ENCODE assay signal across 13 cellular contexts in genomic region chr1:91806777-91807700, GRCh38.
DNase-seq lines count a peak whose midpoint lies in the region; ATAC-seq and TF ChIP-seq lines count a peak whose summit lies in the region.
"Had no signal": no experiment of that assay in that cellular context is flagged by ENCODE, and none has a peak within 500 bp of the region (broad histone marks: within the 10 kb centered on the region; RNA-seq: fewer than 3 reads in every experiment).

No MANE protein-coding gene starts in this region.

- H3K36me3 Mint-ChIP-seq in CD4-positive, alpha-beta T cell (ENCODE audit: low read depth) = no peaks in the 10 kb centered on the region
- H3K36me3 Mint-ChIP-seq in naive thymus-derived CD8-positive, alpha-beta T cell = no peaks in the 10 kb centered on the region
- peaks cover 24% of the 10 kb centered on the region for H3K36me3 Mint-ChIP-seq in activated T-helper 1 cell treated with anti-CD3 and anti-CD28 coated beads, Interleukin-12 subunit alpha, Interleukin-12 subunit beta, Interleukin-2, Interleukin-4 antibody, amounts not matched to agents 30 ng/mL and 10 ng/mL and 1 ng/mL, durations not matched to agents 14 hours and 24 hours and 36 hours (ENCODE audit: low read depth)
- peaks cover 10% of the 10 kb centered on the region for H3K36me3 Mint-ChIP-seq in activated naive CD4-positive, alpha-beta T cell treated with anti-CD3 and anti-CD28 coated beads, Interleukin-2, amount 10 ng/mL, durations not matched to agents 7 days and 5 days

- no peak overlapping the region for H3K27ac ChIP-seq in CD4-positive, alpha-beta T cell (ENCODE audit: low read depth, low read length)

- H3K27ac Mint-ChIP-seq in CD4-positive, alpha-beta T cell = peak overlapping the region; percentile 94
- peak overlapping the region; percentile 15 to 100 (median 100) for H3K27ac Mint-ChIP-seq in naive thymus-derived CD8-positive, alpha-beta T cell
- no peak overlapping the region for H3K27ac Mint-ChIP-seq in activated T-helper 1 cell treated with anti-CD3 and anti-CD28 coated beads, Interleukin-12 subunit alpha, Interleukin-12 subunit beta, Interleukin-2, Interleukin-4 antibody, amounts not matched to agents 30 ng/mL and 10 ng/mL and 1 ng/mL, durations not matched to agents 14 hours and 24 hours and 36 hours
- no peak overlapping the region for H3K27ac Mint-ChIP-seq in activated naive CD4-positive, alpha-beta T cell treated with anti-CD3 and anti-CD28 coated beads, Interleukin-2, amount 10 ng/mL, durations not matched to agents 7 days and 5 days

- no peak for TF ChIP-seq RAD21 in Ishikawa (IDR thresholded peaks at IDR 0.05; ENCODE audit: low read depth)

- no peak for DNase-seq in CD4-positive, alpha-beta T cell
- peak; percentile 88 to 95 for DNase-seq in cardiac fibroblast (ENCODE audit: low read depth in 2 of 2)
- DNase-seq in naive thymus-derived CD8-positive, alpha-beta T cell = no peak
- DNase-seq in DMS79 (lab: John Stamatoyannopoulos, UW) = no peak
- no peak for DNase-seq in activated T-helper 1 cell treated with anti-CD3 and anti-CD28 coated beads, Interleukin-12 subunit alpha, Interleukin-12 subunit beta, Interleukin-2, Interleukin-4 antibody, amounts not matched to agents 30 ng/mL and 10 ng/mL and 1 ng/mL, durations not matched to agents 14 hours and 24 hours and 36 hours (ENCODE audit: low spot score)
- no peak for DNase-seq in activated naive CD4-positive, alpha-beta T cell treated with anti-CD3 and anti-CD28 coated beads, Interleukin-2, amount 10 ng/mL, durations not matched to agents 7 days and 5 days
- DNase-seq: activated CD8-positive, alpha-beta memory T cell treated with anti-CD3 and anti-CD28 coated beads, Interleukin-2, amount 50 U/mL, for 48 hours; KG1; NCI-H2029 treated with DMSO at 0.1 percent for 48 hours; stimulated activated CD4-positive, alpha-beta T cell treated with anti-CD3 and anti-CD28 coated beads, Interleukin-12 subunit alpha, Interleukin-12 subunit beta, amount 100 ng/mL, for 4 hours had no signal

- no peak overlapping the region for H3K4me3 Mint-ChIP-seq in CD4-positive, alpha-beta T cell
- H3K4me3 Mint-ChIP-seq in naive thymus-derived CD8-positive, alpha-beta T cell = no peak overlapping the region
- H3K4me3 Mint-ChIP-seq in activated T-helper 1 cell treated with anti-CD3 and anti-CD28 coated beads, Interleukin-12 subunit alpha, Interleukin-12 subunit beta, Interleukin-2, Interleukin-4 antibody, amounts not matched to agents 30 ng/mL and 10 ng/mL and 1 ng/mL, durations not matched to agents 14 hours and 24 hours and 36 hours = no peak overlapping the region
- H3K4me3 Mint-ChIP-seq in activated naive CD4-positive, alpha-beta T cell treated with anti-CD3 and anti-CD28 coated beads, Interleukin-2, amount 10 ng/mL, durations not matched to agents 7 days and 5 days = no peak overlapping the region

- POLR2A ChIA-PET in CD4-positive, alpha-beta T cell (lab: Charles Lee) = interaction anchor here (4.2 kb wide), 1 partner anchor 78 kb away, joined by 21 read pairs; the partner anchor contains the start of gene TGFBR3
- POLR2A ChIA-PET in naive thymus-derived CD8-positive, alpha-beta T cell (lab: Charles Lee) = interaction anchor here (0.6 kb wide), 1 partner anchor 241 kb away, joined by 3 read pairs; no protein-coding TSS in a partner anchor

- H3K27me3 Mint-ChIP-seq in CD4-positive, alpha-beta T cell = no peaks in the 10 kb centered on the region
- H3K27me3 Mint-ChIP-seq in naive thymus-derived CD8-positive, alpha-beta T cell = no peaks in the 10 kb centered on the region
- peaks cover 7% of the 10 kb centered on the region for H3K27me3 Mint-ChIP-seq in activated T-helper 1 cell treated with anti-CD3 and anti-CD28 coated beads, Interleukin-12 subunit alpha, Interleukin-12 subunit beta, Interleukin-2, Interleukin-4 antibody, amounts not matched to agents 30 ng/mL and 10 ng/mL and 1 ng/mL, durations not matched to agents 14 hours and 24 hours and 36 hours (ENCODE audit: insufficient read depth)
- H3K27me3 Mint-ChIP-seq in activated naive CD4-positive, alpha-beta T cell treated with anti-CD3 and anti-CD28 coated beads, Interleukin-2, amount 10 ng/mL, durations not matched to agents 7 days and 5 days = no peaks in the 10 kb centered on the region

- no peaks in the 10 kb centered on the region for H3K9me3 Mint-ChIP-seq in CD4-positive, alpha-beta T cell
- peaks cover 0 to 18% (median 0%) of the 10 kb centered on the region in 9 donors for H3K9me3 Mint-ChIP-seq in naive thymus-derived CD8-positive, alpha-beta T cell
- H3K9me3 Mint-ChIP-seq in activated T-helper 1 cell treated with anti-CD3 and anti-CD28 coated beads, Interleukin-12 subunit alpha, Interleukin-12 subunit beta, Interleukin-2, Interleukin-4 antibody, amounts not matched to agents 30 ng/mL and 10 ng/mL and 1 ng/mL, durations not matched to agents 14 hours and 24 hours and 36 hours = no peaks in the 10 kb centered on the region
- H3K9me3 Mint-ChIP-seq in activated naive CD4-positive, alpha-beta T cell treated with anti-CD3 and anti-CD28 coated beads, Interleukin-2, amount 10 ng/mL, durations not matched to agents 7 days and 5 days = no peaks in the 10 kb centered on the region

- TF ChIP-seq CTCF in CD4-positive, alpha-beta T cell (IDR thresholded peaks at IDR 0.05) = no peak
- no peak for TF ChIP-seq CTCF in cardiac fibroblast (IDR thresholded peaks at IDR 0.05; ENCODE audit: low read depth, low read length)

- TF ChIP-seq EP300 in Ishikawa (IDR thresholded peaks at IDR 0.05; ENCODE audit: borderline replicate concordance) = no peak

- no peaks in the 10 kb centered on the region for H3K9me3 ChIP-seq in CD4-positive, alpha-beta T cell (ENCODE audit: control insufficient read depth, low read length)
- H3K9me3 ChIP-seq: ascending aorta had no signal

- H3K4me1 Mint-ChIP-seq in CD4-positive, alpha-beta T cell (ENCODE audit: low read depth) = peaks cover 69% of the 10 kb centered on the region
- H3K4me1 Mint-ChIP-seq in naive thymus-derived CD8-positive, alpha-beta T cell = peaks cover 37 to 87% (median 68%) of the 10 kb centered on the region in 4 donors
- peaks cover 78% of the 10 kb centered on the region for H3K4me1 Mint-ChIP-seq in activated T-helper 1 cell treated with anti-CD3 and anti-CD28 coated beads, Interleukin-12 subunit alpha, Interleukin-12 subunit beta, Interleukin-2, Interleukin-4 antibody, amounts not matched to agents 30 ng/mL and 10 ng/mL and 1 ng/mL, durations not matched to agents 14 hours and 24 hours and 36 hours (ENCODE audit: low read depth)
- peaks cover 87% of the 10 kb centered on the region for H3K4me1 Mint-ChIP-seq in activated naive CD4-positive, alpha-beta T cell treated with anti-CD3 and anti-CD28 coated beads, Interleukin-2, amount 10 ng/mL, durations not matched to agents 7 days and 5 days

- H3K27me3 ChIP-seq in CD4-positive, alpha-beta T cell (ENCODE audit: control insufficient read depth, insufficient read depth, low read length) = no peaks in the 10 kb centered on the region
- H3K27me3 ChIP-seq: ascending aorta had no signal

- CTCF ChIA-PET in CD4-positive, alpha-beta T cell (lab: Charles Lee) = interaction anchor here (1.0 kb wide), 1 partner anchor 77 kb away, joined by 3 read pairs; no protein-coding TSS in a partner anchor
- CTCF ChIA-PET in activated naive CD4-positive, alpha-beta T cell treated with anti-CD3 and anti-CD28 coated beads, Interleukin-2, amount 10 ng/mL, durations not matched to agents 7 days and 5 days (lab: Charles Lee) = interaction anchor here (1.2 kb wide), 1 partner anchor 294 kb away, joined by 5 read pairs; no protein-coding TSS in a partner anchor

- no peak overlapping the region for H3K4me3 ChIP-seq in cardiac fibroblast (replicated peaks in 1 of 2; ENCODE audit: low read depth in 2 of 2, low read length in 2 of 2)
- H3K4me3 ChIP-seq: ascending aorta had no signal

- intact Hi-C loops in CD4-positive, alpha-beta T cell (cut with DNase I, micrococcal nuclease) = loop anchor here (5.0 to 10.0 kb wide), 3 partner anchors 80 to 498 kb away; partner anchors contain the start of genes CDC7 (in 1 of the 2) and TGFBR3 (in 1 of the 2)
- intact Hi-C loops in activated T-helper 1 cell treated with anti-CD3 and anti-CD28 coated beads, Interleukin-12 subunit alpha, Interleukin-12 subunit beta, Interleukin-2, Interleukin-4 antibody, amounts not matched to agents 30 ng/mL and 10 ng/mL and 1 ng/mL, durations not matched to agents 14 hours and 24 hours and 36 hours (cut with micrococcal nuclease) = loop anchor here (10.0 kb wide), 2 partner anchors 782 to 1168 kb away; partner anchors contain the start of gene ZNF644

- ATAC-seq in CD4-positive, alpha-beta T cell (ENCODE audit: poor library complexity) = no peak
- ATAC-seq in naive thymus-derived CD8-positive, alpha-beta T cell = no peak
- no peak for ATAC-seq in GM19452 (IDR thresholded peaks at IDR 0.05; ENCODE audit: unreplicated experiment)

TF ChIP-seq in Ishikawa, 13 proteins besides CTCF, POLR2A, EP300 and RAD21:
- TF ChIP-seq MAX (IDR thresholded peaks at IDR 0.05) = no peak
- TF ChIP-seq CREB1 (IDR thresholded peaks at IDR 0.05; ENCODE audit: low read depth) = peak; percentile 64
- peak; percentile 32; the same call in 1 of the 2 replicates for TF ChIP-seq TEAD4 (IDR thresholded peaks at IDR 0.05)
- TF ChIP-seq CEBPB (IDR thresholded peaks at IDR 0.05) = no peak

Comparison
In these comparisons a context has a peak if more than half of its experiments do, and no peak if none do; other contexts are left out.
1. DNase-seq: peak in cardiac fibroblast (2 of 2); none in CD4-positive, alpha-beta T cell (0 of 10), naive thymus-derived CD8-positive, alpha-beta T cell (0 of 10), DMS79 (single experiment), activated T-helper 1 cell treated with anti-CD3 and anti-CD28 coated beads, Interleukin-12 subunit alpha, Interleukin-12 subunit beta, Interleukin-2, Interleukin-4 antibody, amounts not matched to agents 30 ng/mL and 10 ng/mL and 1 ng/mL, durations not matched to agents 14 hours and 24 hours and 36 hours (single experiment) and activated naive CD4-positive, alpha-beta T cell treated with anti-CD3 and anti-CD28 coated beads, Interleukin-2, amount 10 ng/mL, durations not matched to agents 7 days and 5 days (single experiment).
2. H3K27ac Mint-ChIP-seq: peak in CD4-positive, alpha-beta T cell (single experiment) and naive thymus-derived CD8-positive, alpha-beta T cell (10 of 10); none in activated T-helper 1 cell treated with anti-CD3 and anti-CD28 coated beads, Interleukin-12 subunit alpha, Interleukin-12 subunit beta, Interleukin-2, Interleukin-4 antibody, amounts not matched to agents 30 ng/mL and 10 ng/mL and 1 ng/mL, durations not matched to agents 14 hours and 24 hours and 36 hours (single experiment) and activated naive CD4-positive, alpha-beta T cell treated with anti-CD3 and anti-CD28 coated beads, Interleukin-2, amount 10 ng/mL, durations not matched to agents 7 days and 5 days (single experiment).